In genomic region chr22:35380537-35381423, GRCh38 we compare ENCODE assay signal across 1 cellular context.
TF ChIP-seq lines count a peak whose summit lies in the region.

Gene HMOX1 (plus strand): TSS chr22:35381096. CDS start chr22:35381174, 78 bp downstream.

TF ChIP-seq in HEK293, 187 proteins besides CTCF, POLR2A, EP300 and RAD21 (continued from another document and continues in another):
- TF ChIP-seq ZSCAN4 (tag by site-specific recombination; IDR thresholded peaks at IDR 0.05), result peak; percentile 97
- TF ChIP-seq ATF2 (tag by site-specific recombination; IDR thresholded peaks at IDR 0.05; ENCODE audit: low read depth), result no peak
- TF ChIP-seq ZNF555 (tag by site-specific recombination; conservative IDR thresholded peaks at IDR 0.05), result no peak
- TF ChIP-seq YY2 (tag by site-specific recombination; IDR thresholded peaks at IDR 0.05), result no peak
- peak; percentile 75 for TF ChIP-seq ZEB2 (tag by site-specific recombination; IDR thresholded peaks at IDR 0.05)
- TF ChIP-seq BCL11B (tag by site-specific recombination; IDR thresholded peaks at IDR 0.05; ENCODE audit: low read depth), result peak; percentile 76; the same call in 1 of the 2 replicates
- TF ChIP-seq ZNF624 (tag by site-specific recombination; IDR thresholded peaks at IDR 0.05), result no peak
- TF ChIP-seq REST (tag by site-specific recombination; IDR thresholded peaks at IDR 0.05), result no peak
- TF ChIP-seq REPIN1 (tag by site-specific recombination; IDR thresholded peaks at IDR 0.05; ENCODE audit: low read depth), result no peak
- no peak for TF ChIP-seq HOXC10 (CRISPR knock-in tag; IDR thresholded peaks at IDR 0.05)
- TF ChIP-seq ZNF426 (tag by site-specific recombination; IDR thresholded peaks at IDR 0.05), result no peak
- no peak for TF ChIP-seq ZNF776 (tag by site-specific recombination; IDR thresholded peaks at IDR 0.05; ENCODE audit: borderline replicate concordance)
- TF ChIP-seq GLI4 (tag by site-specific recombination; IDR thresholded peaks at IDR 0.05), result no peak
- no peak for TF ChIP-seq ZFP3 (tag by site-specific recombination; IDR thresholded peaks at IDR 0.05; ENCODE audit: low read depth)
- no peak for TF ChIP-seq ZNF248 (tag by site-specific recombination; IDR thresholded peaks at IDR 0.05)
- TF ChIP-seq ZNF140 (tag by site-specific recombination; IDR thresholded peaks at IDR 0.05), result no peak
- TF ChIP-seq ZSCAN18 (tag by site-specific recombination; IDR thresholded peaks at IDR 0.05), result 0 out of 2 replicates have a peak, but pooled peaks have one; percentile 49
- peak; percentile 62; the same call in 1 of the 2 replicates for TF ChIP-seq ZNF777 (tag by site-specific recombination; IDR thresholded peaks at IDR 0.05; ENCODE audit: borderline replicate concordance)
- TF ChIP-seq ZNF48 (tag by site-specific recombination; IDR thresholded peaks at IDR 0.05), result no peak
- peak; percentile 97 for TF ChIP-seq HIC1 (tag by site-specific recombination; IDR thresholded peaks at IDR 0.05)
- TF ChIP-seq ZNF654 (tag by site-specific recombination; IDR thresholded peaks at IDR 0.05; ENCODE audit: low read depth), result no peak
- TF ChIP-seq ZNF155 (tag by site-specific recombination; IDR thresholded peaks at IDR 0.05), result no peak
- TF ChIP-seq ZNF169 (tag by site-specific recombination; IDR thresholded peaks at IDR 0.05), result no peak
- TF ChIP-seq BCL6B (tag by site-specific recombination; IDR thresholded peaks at IDR 0.05), result no peak
- TF ChIP-seq PRDM2 (tag by site-specific recombination; IDR thresholded peaks at IDR 0.05; ENCODE audit: borderline replicate concordance), result no peak
- TF ChIP-seq PBX3 (CRISPR knock-in tag; IDR thresholded peaks at IDR 0.05), result peak; percentile 68; the same call in 1 of the 2 replicates
- TF ChIP-seq ZNF621 (tag by site-specific recombination; IDR thresholded peaks at IDR 0.05), result no peak
- TF ChIP-seq ZNF670 (tag by site-specific recombination; IDR thresholded peaks at IDR 0.05; ENCODE audit: low read depth), result no peak
- no peak for TF ChIP-seq ZNF585B (tag by site-specific recombination; IDR thresholded peaks at IDR 0.05)
- peak; percentile 60; the same call in 1 of the 2 replicates for TF ChIP-seq ZNF324 (tag by site-specific recombination; IDR thresholded peaks at IDR 0.05)
- no peak for TF ChIP-seq ZNF362 (tag by site-specific recombination; IDR thresholded peaks at IDR 0.05)
- no peak for TF ChIP-seq ZNF274 (IDR thresholded peaks at IDR 0.05; ENCODE audit: low read length)
- TF ChIP-seq ZNF274 (tag by site-specific recombination; IDR thresholded peaks at IDR 0.05; ENCODE audit: borderline replicate concordance), result no peak
- TF ChIP-seq ZNF488 (tag by site-specific recombination; IDR thresholded peaks at IDR 0.05), result no peak
- TF ChIP-seq KLF8 (tag by site-specific recombination; IDR thresholded peaks at IDR 0.05), result peak; percentile 73
